Comparison of ENCODE assay signal across 14 cellular contexts in the genomic region with DNA sequence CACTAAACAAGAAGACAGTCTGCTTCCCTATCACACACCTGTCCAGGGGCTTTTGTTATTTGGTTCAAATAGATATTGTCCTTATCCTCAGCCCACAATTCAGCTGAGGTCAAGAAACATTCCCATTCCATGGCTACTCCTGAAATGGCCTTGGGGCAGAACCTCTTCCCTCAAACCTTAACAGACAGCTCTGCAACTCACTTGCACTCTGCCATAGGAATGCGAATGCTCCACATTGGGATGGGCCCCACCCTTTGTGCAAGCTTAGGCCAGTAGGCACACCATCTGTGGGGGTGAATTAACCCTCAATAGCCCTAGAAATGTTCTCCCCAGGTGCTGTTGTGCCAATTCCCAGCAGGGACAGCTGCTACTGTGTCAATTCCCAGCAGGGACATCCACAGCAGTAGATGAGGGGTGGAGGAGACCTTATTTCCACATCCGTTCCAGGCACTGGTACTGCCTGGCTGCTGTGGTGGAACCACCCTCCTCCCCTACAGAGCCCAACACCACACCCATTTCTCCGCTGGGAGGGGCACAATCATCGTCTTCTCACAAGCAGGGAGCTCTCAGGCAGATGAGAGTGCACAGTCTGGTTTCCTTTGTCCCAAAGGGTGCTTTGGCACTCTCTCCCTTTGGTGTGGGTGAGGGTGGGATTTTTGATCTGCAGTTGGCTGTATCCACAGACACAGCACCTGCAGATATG. TPM values are rescaled to one million over a fixed set of nuclear protein-coding genes. Genes with fewer than 3 reads are reported as not detected.
A peak's percentile ranks its signal among the peaks of the same experiment; 100 is the strongest.
DNase-seq lines count a peak whose midpoint lies in the region; ATAC-seq and TF ChIP-seq lines count a peak whose summit lies in the region.
"Had no signal": no experiment of that assay in that cellular context is flagged by ENCODE, and none has a peak within 500 bp of the region (broad histone marks: within the 10 kb centered on the region; RNA-seq: fewer than 3 reads in every experiment).

No MANE protein-coding gene starts in this region.

- peaks cover 14% of the 10 kb centered on the region for H3K27me3 Mint-ChIP-seq in CD4-positive, alpha-beta T cell
- H3K27me3 Mint-ChIP-seq in WTC11 (ENCODE audit: low read depth): no peaks in the 10 kb centered on the region
- no peaks in the 10 kb centered on the region for H3K27me3 Mint-ChIP-seq in glutamatergic neuron (ENCODE audit: unreplicated experiment)
- H3K27me3 Mint-ChIP-seq: dendritic cell treated with granulocyte-macrophage colony-stimulating factor and Interleukin-4, amounts not matched to agents 40 ng/mL and 50 ng/mL, for 4 days had no signal

- no peaks in the 10 kb centered on the region for H3K27me3 ChIP-seq in CD4-positive, alpha-beta T cell (ENCODE audit: control insufficient read depth, insufficient read depth, low read length)
- H3K27me3 ChIP-seq in foreskin keratinocyte: no peaks in the 10 kb centered on the region
- H3K27me3 ChIP-seq: ascending aorta had no signal

- peak; percentile 76 for ATAC-seq in CD4-positive, alpha-beta T cell (ENCODE audit: poor library complexity)
- ATAC-seq in WTC11 (peak; percentile 78), foreskin keratinocyte (peak; percentile 35), esophagus mucosa (no peak)
- ATAC-seq: psoas muscle had no signal

- no peaks in the 10 kb centered on the region for H3K9me3 Mint-ChIP-seq in CD4-positive, alpha-beta T cell
- H3K9me3 Mint-ChIP-seq in WTC11 (peaks cover 85% of the 10 kb centered on the region), glutamatergic neuron (ENCODE audit: unreplicated experiment) (peaks cover 4% of the 10 kb centered on the region)

- POLR2A ChIA-PET in CD4-positive, alpha-beta T cell (lab: Charles Lee): interaction anchor here (0.6 to 2.7 kb wide), 4 partner anchors 42 to 73 kb away, joined by 3 to 15 read pairs (median 5); partner anchors contain the start of genes GLIPR1, GLIPR1L2 and KRR1
- POLR2A ChIA-PET in WTC11 (lab: Charles Lee): no interaction called here

- peaks cover 15% of the 10 kb centered on the region for H3K4me1 Mint-ChIP-seq in CD4-positive, alpha-beta T cell (ENCODE audit: low read depth)
- H3K4me1 Mint-ChIP-seq in WTC11 (0 out of 2 replicates have a peak, but pooled peaks cover 9% of the 10 kb centered on the region), glutamatergic neuron (ENCODE audit: low read depth, unreplicated experiment) (no peaks in the 10 kb centered on the region)

- CTCF ChIA-PET in CD4-positive, alpha-beta T cell (lab: Charles Lee): interaction anchor here (1.1 to 2.3 kb wide), 10 partner anchors 8 to 103 kb away, joined by 3 to 15 read pairs (median 4); partner anchors contain the start of genes GLIPR1, GLIPR1L1 and GLIPR1L2
- CTCF ChIA-PET in WTC11 (lab: Charles Lee): interaction anchor here (0.7 to 2.2 kb wide), 4 partner anchors 46 to 77 kb away, joined by 3 to 10 read pairs (median 4); no protein-coding TSS in a partner anchor

- peak in 4 of 10 experiments; percentile 3 to 11 (median 8) for DNase-seq in CD4-positive, alpha-beta T cell
- DNase-seq in EL (peak; percentile 24), WTC11 (ENCODE audit: low spot score) (no peak), foreskin keratinocyte (peak; percentile 24 to 73), glutamatergic neuron (no peak), NCI-H1417 (lab: John Stamatoyannopoulos, UW) (no peak)
- DNase-seq: activated T-cell treated with anti-CD3 and anti-CD28 coated beads for 4 hours, hypothalamus, psoas muscle had no signal

- H3K27ac Mint-ChIP-seq in CD4-positive, alpha-beta T cell: no peak overlapping the region
- H3K27ac Mint-ChIP-seq in WTC11 (no peak overlapping the region), glutamatergic neuron (ENCODE audit: unreplicated experiment) (no peak overlapping the region)
- H3K27ac Mint-ChIP-seq: dendritic cell treated with granulocyte-macrophage colony-stimulating factor and Interleukin-4, amounts not matched to agents 40 ng/mL and 50 ng/mL, for 4 days had no signal

- intact Hi-C loops in CD4-positive, alpha-beta T cell (cut with DNase I, micrococcal nuclease): loop anchor here (5.0 kb wide), 2 partner anchors 44 to 49 kb away; partner anchors contain the start of gene GLIPR1 (in 1 of the 2)

- no peak overlapping the region for H3K4me3 Mint-ChIP-seq in CD4-positive, alpha-beta T cell
- H3K4me3 Mint-ChIP-seq in WTC11 (no peak overlapping the region), glutamatergic neuron (ENCODE audit: unreplicated experiment) (no peak overlapping the region)
- H3K4me3 Mint-ChIP-seq: dendritic cell treated with granulocyte-macrophage colony-stimulating factor and Interleukin-4, amounts not matched to agents 40 ng/mL and 50 ng/mL, for 4 days had no signal

- H3K27ac ChIP-seq in CD4-positive, alpha-beta T cell (ENCODE audit: low read depth, low read length): no peak overlapping the region
- H3K27ac ChIP-seq in foreskin keratinocyte: no peak overlapping the region
- H3K27ac ChIP-seq: ascending aorta, C4-2B, psoas muscle had no signal

- no peak for TF ChIP-seq CTCF in CD4-positive, alpha-beta T cell (IDR thresholded peaks at IDR 0.05)
- no peak for TF ChIP-seq CTCF in WTC11 (IDR thresholded peaks at IDR 0.05)
- TF ChIP-seq CTCF in foreskin keratinocyte (conservative IDR thresholded peaks at IDR 0.05): no peak
- TF ChIP-seq CTCF in glutamatergic neuron (IDR thresholded peaks at IDR 0.05; ENCODE audit: partially characterized antibody, unreplicated experiment): no peak

- H3K36me3 Mint-ChIP-seq in CD4-positive, alpha-beta T cell (ENCODE audit: low read depth): no peaks in the 10 kb centered on the region
- H3K36me3 Mint-ChIP-seq in WTC11: peaks cover 58% of the 10 kb centered on the region
- H3K36me3 Mint-ChIP-seq in glutamatergic neuron (ENCODE audit: unreplicated experiment): peaks cover 20% of the 10 kb centered on the region

- no peaks in the 10 kb centered on the region for H3K9me3 ChIP-seq in CD4-positive, alpha-beta T cell (ENCODE audit: control insufficient read depth, low read length)

- no peaks in the 10 kb centered on the region for H3K4me1 ChIP-seq in foreskin keratinocyte
- H3K4me1 ChIP-seq: ascending aorta, psoas muscle had no signal

TF ChIP-seq in WTC11, 78 proteins besides CTCF, POLR2A, EP300 and RAD21 (continues in another document):
- TF ChIP-seq NR2C2 (CRISPR knock-in tag; IDR thresholded peaks at IDR 0.05): no peak
- TF ChIP-seq, protein P1, sequence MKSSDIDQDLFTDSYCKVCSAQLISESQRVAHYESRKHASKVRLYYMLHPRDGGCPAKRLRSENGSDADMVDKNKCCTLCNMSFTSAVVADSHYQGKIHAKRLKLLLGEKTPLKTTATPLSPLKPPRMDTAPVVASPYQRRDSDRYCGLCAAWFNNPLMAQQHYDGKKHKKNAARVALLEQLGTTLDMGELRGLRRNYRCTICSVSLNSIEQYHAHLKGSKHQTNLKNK (CRISPR knock-in tag; IDR thresholded peaks at IDR 0.05): no peak
- TF ChIP-seq OVOL2 (CRISPR knock-in tag; IDR thresholded peaks at IDR 0.05; ENCODE audit: borderline replicate concordance): no peak
- TF ChIP-seq CREM (CRISPR knock-in tag; IDR thresholded peaks at IDR 0.05): no peak
- TF ChIP-seq, protein P2, sequence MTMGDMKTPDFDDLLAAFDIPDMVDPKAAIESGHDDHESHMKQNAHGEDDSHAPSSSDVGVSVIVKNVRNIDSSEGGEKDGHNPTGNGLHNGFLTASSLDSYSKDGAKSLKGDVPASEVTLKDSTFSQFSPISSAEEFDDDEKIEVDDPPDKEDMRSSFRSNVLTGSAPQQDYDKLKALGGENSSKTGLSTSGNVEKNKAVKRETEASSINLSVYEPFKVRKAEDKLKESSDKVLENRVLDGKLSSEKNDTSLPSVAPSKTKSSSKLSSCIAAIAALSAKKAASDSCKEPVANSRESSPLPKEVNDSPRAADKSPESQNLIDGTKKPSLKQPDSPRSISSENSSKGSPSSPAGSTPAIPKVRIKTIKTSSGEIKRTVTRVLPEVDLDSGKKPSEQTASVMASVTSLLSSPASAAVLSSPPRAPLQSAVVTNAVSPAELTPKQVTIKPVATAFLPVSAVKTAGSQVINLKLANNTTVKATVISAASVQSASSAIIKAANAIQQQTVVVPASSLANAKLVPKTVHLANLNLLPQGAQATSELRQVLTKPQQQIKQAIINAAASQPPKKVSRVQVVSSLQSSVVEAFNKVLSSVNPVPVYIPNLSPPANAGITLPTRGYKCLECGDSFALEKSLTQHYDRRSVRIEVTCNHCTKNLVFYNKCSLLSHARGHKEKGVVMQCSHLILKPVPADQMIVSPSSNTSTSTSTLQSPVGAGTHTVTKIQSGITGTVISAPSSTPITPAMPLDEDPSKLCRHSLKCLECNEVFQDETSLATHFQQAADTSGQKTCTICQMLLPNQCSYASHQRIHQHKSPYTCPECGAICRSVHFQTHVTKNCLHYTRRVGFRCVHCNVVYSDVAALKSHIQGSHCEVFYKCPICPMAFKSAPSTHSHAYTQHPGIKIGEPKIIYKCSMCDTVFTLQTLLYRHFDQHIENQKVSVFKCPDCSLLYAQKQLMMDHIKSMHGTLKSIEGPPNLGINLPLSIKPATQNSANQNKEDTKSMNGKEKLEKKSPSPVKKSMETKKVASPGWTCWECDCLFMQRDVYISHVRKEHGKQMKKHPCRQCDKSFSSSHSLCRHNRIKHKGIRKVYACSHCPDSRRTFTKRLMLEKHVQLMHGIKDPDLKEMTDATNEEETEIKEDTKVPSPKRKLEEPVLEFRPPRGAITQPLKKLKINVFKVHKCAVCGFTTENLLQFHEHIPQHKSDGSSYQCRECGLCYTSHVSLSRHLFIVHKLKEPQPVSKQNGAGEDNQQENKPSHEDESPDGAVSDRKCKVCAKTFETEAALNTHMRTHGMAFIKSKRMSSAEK (CRISPR knock-in tag; IDR thresholded peaks at IDR 0.05; ENCODE audit: borderline replicate concordance): no peak

RNA-seq across cellular contexts. Expression of gene GLIPR1, which starts 42.4 kb away (rescaled TPM):
- total RNA-seq in CD4-positive, alpha-beta T cell: 10 to 100 TPM; 41.3 to 47.7 TPM
- 0.28 to 0.48 TPM in 2 of 3 replicates, not detected in the other for total RNA-seq in WTC11 (2021)
- 1.1 and 1.3 TPM in 2 replicates for total RNA-seq in foreskin keratinocyte
- polyA plus RNA-seq in foreskin keratinocyte: 0.59 and 0.62 TPM in 2 replicates
- total RNA-seq in esophagus mucosa: 4.1 TPM
- 0.25 TPM for total RNA-seq in glutamatergic neuron (ENCODE audit: unreplicated experiment)

RNA-seq across cellular contexts. Expression of gene GLIPR1L2, which starts 47.3 kb away (rescaled TPM):
- total RNA-seq in CD4-positive, alpha-beta T cell: under 1 TPM; 0.44 to 0.56 TPM
- 0.30 to 0.32 TPM in 2 of 3 replicates, not detected in the other for total RNA-seq in WTC11 (2021)
- total RNA-seq in foreskin keratinocyte: 0.14 and 0.41 TPM in 2 replicates
- 0.19 and 0.20 TPM in 2 replicates for polyA plus RNA-seq in foreskin keratinocyte
- total RNA-seq in esophagus mucosa: 0.24 TPM
- not detected for total RNA-seq in glutamatergic neuron (ENCODE audit: unreplicated experiment)
- total RNA-seq: ascending aorta, SK-MEL-5 had no signal

Comparison
In these comparisons a context has a peak if more than half of its experiments do, and no peak if none do; other contexts are left out.
1. DNase-seq: peak in EL (single experiment) and foreskin keratinocyte (2 of 2); none in WTC11 (single experiment), glutamatergic neuron (single experiment) and NCI-H1417 (0 of 3).